Comparison of ENCODE assay signal across 14 cellular contexts in genomic region chr1:114468047-114468446, GRCh38. TPM values are rescaled to one million over a fixed set of nuclear protein-coding genes. Genes with fewer than 3 reads are reported as not detected.
DNase-seq lines count a peak whose midpoint lies in the region; ATAC-seq and TF ChIP-seq lines count a peak whose summit lies in the region.
"Had no signal": no experiment of that assay in that cellular context is flagged by ENCODE, and none has a peak within 500 bp of the region (broad histone marks: within the 10 kb centered on the region; RNA-seq: fewer than 3 reads in every experiment).

No MANE protein-coding gene starts in this region.

- TF ChIP-seq CTCF in GM12865 (IDR thresholded peaks at IDR 0.05; ENCODE audit: insufficient read depth, low read depth, low read length, missing control alignments) (no peak), BE2C (IDR thresholded peaks at IDR 0.05; ENCODE audit: low read depth, low read length) (no peak), stomach (IDR thresholded peaks at IDR 0.05) (no peak)

- peak; percentile 27 for DNase-seq in GM12865 (ENCODE audit: low read depth)
- DNase-seq in activated T-helper 1 cell treated with anti-CD3 and anti-CD28 coated beads, Interleukin-12 subunit alpha, Interleukin-12 subunit beta, Interleukin-2, Interleukin-4 antibody, amounts not matched to agents 30 ng/mL and 10 ng/mL and 1 ng/mL, durations not matched to agents 14 hours and 24 hours and 36 hours (ENCODE audit: low spot score) = no peak
- no peak for DNase-seq in natural killer cell treated with Interleukin-12 subunit alpha and Interleukin-12 subunit beta and Interleukin-15 and Interleukin-18, amount 100 ng/mL, for 72 hours (ENCODE audit: low spot score)
- DNase-seq in BE2C = no peak
- no peak for DNase-seq in stomach
- DNase-seq: activated CD4-positive, alpha-beta T cell treated with anti-CD3 and anti-CD28 coated beads, Interleukin-2, amount 50 U/mL, for 4 hours; adrenal gland; DMS 273 treated with DMSO at 0.1 percent for 48 hours; Karpas-422; right lobe of liver; SW 1271 had no signal

- TF ChIP-seq POLR2A in stomach (IDR thresholded peaks at IDR 0.05) = no peak

- no peaks in the 10 kb centered on the region for H3K9me3 ChIP-seq in BE2C
- H3K9me3 ChIP-seq in stomach = no peaks in the 10 kb centered on the region
- H3K9me3 ChIP-seq: adrenal gland, right lobe of liver, suprapubic skin had no signal

- no peak for TF ChIP-seq EP300 in stomach (IDR thresholded peaks at IDR 0.05)

- H3K9me3 Mint-ChIP-seq in activated T-helper 1 cell treated with anti-CD3 and anti-CD28 coated beads, Interleukin-12 subunit alpha, Interleukin-12 subunit beta, Interleukin-2, Interleukin-4 antibody, amounts not matched to agents 30 ng/mL and 10 ng/mL and 1 ng/mL, durations not matched to agents 14 hours and 24 hours and 36 hours = no peaks in the 10 kb centered on the region
- no peaks in the 10 kb centered on the region for H3K9me3 Mint-ChIP-seq in natural killer cell treated with Interleukin-12 subunit alpha and Interleukin-12 subunit beta and Interleukin-15 and Interleukin-18, amount 100 ng/mL, for 72 hours

- peak overlapping the region; percentile 59 for H3K27ac Mint-ChIP-seq in activated T-helper 1 cell treated with anti-CD3 and anti-CD28 coated beads, Interleukin-12 subunit alpha, Interleukin-12 subunit beta, Interleukin-2, Interleukin-4 antibody, amounts not matched to agents 30 ng/mL and 10 ng/mL and 1 ng/mL, durations not matched to agents 14 hours and 24 hours and 36 hours
- H3K27ac Mint-ChIP-seq in natural killer cell treated with Interleukin-12 subunit alpha and Interleukin-12 subunit beta and Interleukin-15 and Interleukin-18, amount 100 ng/mL, for 72 hours = peak overlapping the region; percentile 20 to 62

- no peaks in the 10 kb centered on the region for H3K27me3 Mint-ChIP-seq in activated T-helper 1 cell treated with anti-CD3 and anti-CD28 coated beads, Interleukin-12 subunit alpha, Interleukin-12 subunit beta, Interleukin-2, Interleukin-4 antibody, amounts not matched to agents 30 ng/mL and 10 ng/mL and 1 ng/mL, durations not matched to agents 14 hours and 24 hours and 36 hours (ENCODE audit: insufficient read depth)
- no peaks in the 10 kb centered on the region for H3K27me3 Mint-ChIP-seq in natural killer cell treated with Interleukin-12 subunit alpha and Interleukin-12 subunit beta and Interleukin-15 and Interleukin-18, amount 100 ng/mL, for 72 hours

- ATAC-seq in HG02759 (IDR thresholded peaks at IDR 0.05; ENCODE audit: unreplicated experiment) (peak; percentile 67), HG03457 (IDR thresholded peaks at IDR 0.05; ENCODE audit: unreplicated experiment) (no peak)
- ATAC-seq in natural killer cell treated with Interleukin-12 subunit alpha and Interleukin-12 subunit beta and Interleukin-15 and Interleukin-18, amount 100 ng/mL, for 72 hours = peak in 1 of 2 donors; percentile 77

- 41 to 66% (median 60%) methylated on average over 3 of the region's 3 CpGs for WGBS in stomach, 5 donors

- intact Hi-C loops in activated T-helper 1 cell treated with anti-CD3 and anti-CD28 coated beads, Interleukin-12 subunit alpha, Interleukin-12 subunit beta, Interleukin-2, Interleukin-4 antibody, amounts not matched to agents 30 ng/mL and 10 ng/mL and 1 ng/mL, durations not matched to agents 14 hours and 24 hours and 36 hours (cut with micrococcal nuclease) = loop anchor here (2.0 kb wide), 1 partner anchor 43 kb away; the partner anchor contains the start of gene TRIM33
- intact Hi-C loops in stomach (cut with DNase I; ENCODE audit: low total_unique reads) = no loop called here

- H3K4me1 ChIP-seq in BE2C (no peaks in the 10 kb centered on the region), stomach (peaks cover 4 to 46% (median 30%) of the 10 kb centered on the region in 4 donors)

- H3K36me3 ChIP-seq in BE2C = no peaks in the 10 kb centered on the region
- no peaks in the 10 kb centered on the region for H3K36me3 ChIP-seq in stomach
- H3K36me3 ChIP-seq: adrenal gland, right lobe of liver had no signal

- H3K27me3 ChIP-seq in BE2C = no peaks in the 10 kb centered on the region
- H3K27me3 ChIP-seq in stomach = no peaks in the 10 kb centered on the region
- H3K27me3 ChIP-seq: adrenal gland, right lobe of liver, suprapubic skin had no signal

- H3K27ac ChIP-seq in stomach = no peak overlapping the region
- H3K27ac ChIP-seq: adrenal gland, suprapubic skin had no signal

- no peak overlapping the region for H3K4me3 ChIP-seq in GM12865 (ENCODE audit: low read depth, low read length)
- no peak overlapping the region for H3K4me3 ChIP-seq in BE2C (ENCODE audit: low read depth, low read length)
- no peak overlapping the region for H3K4me3 ChIP-seq in stomach
- H3K4me3 ChIP-seq: adrenal gland, right lobe of liver, suprapubic skin had no signal

- peaks cover 37% of the 10 kb centered on the region for H3K4me1 Mint-ChIP-seq in activated T-helper 1 cell treated with anti-CD3 and anti-CD28 coated beads, Interleukin-12 subunit alpha, Interleukin-12 subunit beta, Interleukin-2, Interleukin-4 antibody, amounts not matched to agents 30 ng/mL and 10 ng/mL and 1 ng/mL, durations not matched to agents 14 hours and 24 hours and 36 hours (ENCODE audit: low read depth)
- peaks cover 48 to 54% of the 10 kb centered on the region in 2 donors for H3K4me1 Mint-ChIP-seq in natural killer cell treated with Interleukin-12 subunit alpha and Interleukin-12 subunit beta and Interleukin-15 and Interleukin-18, amount 100 ng/mL, for 72 hours (ENCODE audit: low read depth in 2 of 2)

- H3K4me3 Mint-ChIP-seq in activated T-helper 1 cell treated with anti-CD3 and anti-CD28 coated beads, Interleukin-12 subunit alpha, Interleukin-12 subunit beta, Interleukin-2, Interleukin-4 antibody, amounts not matched to agents 30 ng/mL and 10 ng/mL and 1 ng/mL, durations not matched to agents 14 hours and 24 hours and 36 hours = peak overlapping the region; percentile 5
- H3K4me3 Mint-ChIP-seq in natural killer cell treated with Interleukin-12 subunit alpha and Interleukin-12 subunit beta and Interleukin-15 and Interleukin-18, amount 100 ng/mL, for 72 hours = peak overlapping the region; percentile 34

- peaks cover 11% of the 10 kb centered on the region for H3K36me3 Mint-ChIP-seq in activated T-helper 1 cell treated with anti-CD3 and anti-CD28 coated beads, Interleukin-12 subunit alpha, Interleukin-12 subunit beta, Interleukin-2, Interleukin-4 antibody, amounts not matched to agents 30 ng/mL and 10 ng/mL and 1 ng/mL, durations not matched to agents 14 hours and 24 hours and 36 hours (ENCODE audit: low read depth)
- H3K36me3 Mint-ChIP-seq in natural killer cell treated with Interleukin-12 subunit alpha and Interleukin-12 subunit beta and Interleukin-15 and Interleukin-18, amount 100 ng/mL, for 72 hours = no peaks in the 10 kb centered on the region

RNA-seq across cellular contexts. Expression of gene TRIM33, which starts 43.0 kb away (rescaled TPM):
- total RNA-seq in activated T-helper 1 cell treated with anti-CD3 and anti-CD28 coated beads, Interleukin-12 subunit alpha, Interleukin-12 subunit beta, Interleukin-2, Interleukin-4 antibody, amounts not matched to agents 30 ng/mL and 10 ng/mL and 1 ng/mL, durations not matched to agents 14 hours and 24 hours and 36 hours = 39.2 and 41.7 TPM in 2 replicates
- 10 to 100 TPM; 48.1 to 55.7 TPM for total RNA-seq in natural killer cell treated with Interleukin-12 subunit alpha and Interleukin-12 subunit beta and Interleukin-15 and Interleukin-18, amount 100 ng/mL, for 72 hours
- polyA plus RNA-seq in BE2C (2012; ENCODE audit: insufficient read depth, insufficient read length, low read depth) = 19.1 TPM
- total RNA-seq in stomach = 100 to 1,000 TPM in 1 of 5 donors, 10 to 100 TPM in 4; 17.1 to 211 (median 68.0) TPM
- 10 to 100 TPM in 2 of 3 donors, 1 to 10 TPM in 1; 7.2 to 17.3 (median 11.3) TPM for polyA plus RNA-seq in stomach
